8 cellular contexts compared by ENCODE assay signal in genomic region chr4:23333946-23334878, GRCh38.
DNase-seq lines count a peak whose midpoint lies in the region; ATAC-seq lines count a peak whose summit lies in the region.

No MANE protein-coding gene starts in this region.

- DNase-seq in AG20443 (ENCODE audit: low spot score) (peak; percentile 13), NCI-H2081 treated with DMSO at 0.1 percent for 48 hours (lab: John Stamatoyannopoulos, UW) (peak; percentile 20), left cardiac atrium (no peak), cerebellar nuclear complex (lab: John Stamatoyannopoulos, UW) (no peak)
- DNase-seq in activated CD4-positive, alpha-beta T cell treated with anti-CD3 and anti-CD28 coated beads, Interleukin-2, amount 50 U/mL, for 1 hour: peak; percentile 2

- H3K27ac Mint-ChIP-seq in stimulated activated naive CD8-positive, alpha-beta T cell treated with anti-CD3 and anti-CD28 coated beads, Interleukin-15, Interleukin-2, amounts not matched to agents 100 ng/mL and 50 ng/mL, for 24 hours: peak overlapping the region; percentile 80

- H3K36me3 Mint-ChIP-seq in stimulated activated naive CD8-positive, alpha-beta T cell treated with anti-CD3 and anti-CD28 coated beads, Interleukin-15, Interleukin-2, amounts not matched to agents 100 ng/mL and 50 ng/mL, for 24 hours (ENCODE audit: low read depth): no peaks in the 10 kb centered on the region

- peaks cover 31% of the 10 kb centered on the region for H3K4me1 Mint-ChIP-seq in stimulated activated naive CD8-positive, alpha-beta T cell treated with anti-CD3 and anti-CD28 coated beads, Interleukin-15, Interleukin-2, amounts not matched to agents 100 ng/mL and 50 ng/mL, for 24 hours (ENCODE audit: low read depth)

- peaks cover 6% of the 10 kb centered on the region for H3K9me3 Mint-ChIP-seq in stimulated activated naive CD8-positive, alpha-beta T cell treated with anti-CD3 and anti-CD28 coated beads, Interleukin-15, Interleukin-2, amounts not matched to agents 100 ng/mL and 50 ng/mL, for 24 hours

- peak overlapping the region; percentile 52 for H3K4me3 Mint-ChIP-seq in stimulated activated naive CD8-positive, alpha-beta T cell treated with anti-CD3 and anti-CD28 coated beads, Interleukin-15, Interleukin-2, amounts not matched to agents 100 ng/mL and 50 ng/mL, for 24 hours

- ATAC-seq in GM18873 (IDR thresholded peaks at IDR 0.05; ENCODE audit: low FRiP score, unreplicated experiment) (peak; percentile 82), HG03066 (IDR thresholded peaks at IDR 0.05; ENCODE audit: low read depth, unreplicated experiment) (peak; percentile 86), left cardiac atrium (peak; percentile 57 to 86)

- intact Hi-C loops in left cardiac atrium (cut with DNase I): no loop called here

- H3K27me3 Mint-ChIP-seq in stimulated activated naive CD8-positive, alpha-beta T cell treated with anti-CD3 and anti-CD28 coated beads, Interleukin-15, Interleukin-2, amounts not matched to agents 100 ng/mL and 50 ng/mL, for 24 hours: no peaks in the 10 kb centered on the region

Comparison
In these comparisons a context has a peak if more than half of its experiments do, and no peak if none do; other contexts are left out.
1. DNase-seq: peak in AG20443 (single experiment), NCI-H2081 treated with DMSO at 0.1 percent for 48 hours (single experiment) and activated CD4-positive, alpha-beta T cell treated with anti-CD3 and anti-CD28 coated beads, Interleukin-2, amount 50 U/mL, for 1 hour (single experiment); none in left cardiac atrium (single experiment) and cerebellar nuclear complex (0 of 2).
2. Peak in every context shown above with its lines, with median percentiles within 50 percentile points of each other: ATAC-seq.